8 cellular contexts compared by ENCODE assay signal in genomic region chr6:28867078-28867414, GRCh38. TPM values are rescaled to one million over a fixed set of nuclear protein-coding genes. Genes with fewer than 3 reads are reported as not detected.
DNase-seq lines count a peak whose midpoint lies in the region; ATAC-seq, FAIRE-seq and TF ChIP-seq lines count a peak whose summit lies in the region.

No MANE protein-coding gene starts in this region.

- H3K36me3 ChIP-seq in KOPT-K1 (ENCODE audit: insufficient read depth, low read length) = no peaks in the 10 kb centered on the region
- no peaks in the 10 kb centered on the region for H3K36me3 ChIP-seq in iPS-15b (ENCODE audit: control insufficient read depth, insufficient read depth, low read length)

- H3K4me1 ChIP-seq in iPS-15b (ENCODE audit: control insufficient read depth, insufficient read depth, low read length) = no peaks in the 10 kb centered on the region

- peaks cover 7% of the 10 kb centered on the region for H3K27me3 ChIP-seq in iPS-15b (ENCODE audit: control insufficient read depth, insufficient read depth, low read length)

- peak overlapping the region; percentile 58 for H3K4me3 ChIP-seq in iPS-15b (ENCODE audit: low read depth, low read length)

- peak overlapping the region; percentile 78 for H3K4me3 Mint-ChIP-seq in activated T-cell treated with anti-CD3 and anti-CD28 coated beads, Interleukin-2, amount 50 U/mL, for 24 hours

- peak in 1 of 2 donors; percentile 49 for ATAC-seq in activated naive CD4-positive, alpha-beta T cell treated with anti-CD3 and anti-CD28 coated beads, Interleukin-2, amount 50 U/mL, for 72 hours
- ATAC-seq in HG03442 (IDR thresholded peaks at IDR 0.05; ENCODE audit: unreplicated experiment) = no peak

- H3K27me3 Mint-ChIP-seq in activated T-cell treated with anti-CD3 and anti-CD28 coated beads, Interleukin-2, amount 50 U/mL, for 24 hours = peaks cover 2% of the 10 kb centered on the region

- peak overlapping the region; percentile 90 for H3K27ac Mint-ChIP-seq in activated T-cell treated with anti-CD3 and anti-CD28 coated beads, Interleukin-2, amount 50 U/mL, for 24 hours
- H3K27ac Mint-ChIP-seq in activated naive CD4-positive, alpha-beta T cell treated with anti-CD3 and anti-CD28 coated beads, Interleukin-2, amount 50 U/mL, for 72 hours = peak overlapping the region; percentile 50 to 81

- H3K27ac ChIP-seq in KOPT-K1 (ENCODE audit: low read depth, low read length, poor library complexity, severe bottlenecking) = peak overlapping the region; percentile 94

- peak overlapping the region; percentile 41 for H3K9ac ChIP-seq in iPS-15b (ENCODE audit: low read depth, low read length)

- no peak for DNase-seq in activated T-cell treated with anti-CD3 and anti-CD28 coated beads, Interleukin-2, amount 50 U/mL, for 24 hours
- DNase-seq in activated T-cell treated with anti-CD3 and anti-CD28 coated beads, Interleukin-2, amount 50 U/mL, for 1 hour = no peak
- no peak for DNase-seq in activated naive CD4-positive, alpha-beta T cell treated with anti-CD3 and anti-CD28 coated beads, Interleukin-2, amount 50 U/mL, for 72 hours (ENCODE audit: low spot score in 2 of 2)
- peak; percentile 13 for DNase-seq in stimulated activated CD4-positive, alpha-beta T cell treated with anti-CD3 and anti-CD28 coated beads, Interleukin-2, amount 100 ng/mL, for 4 hours (ENCODE audit: low read depth)
- DNase-seq in H54 (ENCODE audit: insufficient read length, low spot score) = no peak

- H3K36me3 Mint-ChIP-seq in activated T-cell treated with anti-CD3 and anti-CD28 coated beads, Interleukin-2, amount 50 U/mL, for 24 hours (ENCODE audit: low read depth) = peaks cover 5% of the 10 kb centered on the region
- peaks cover 16 to 19% of the 10 kb centered on the region in 2 donors for H3K36me3 Mint-ChIP-seq in activated naive CD4-positive, alpha-beta T cell treated with anti-CD3 and anti-CD28 coated beads, Interleukin-2, amount 50 U/mL, for 72 hours

- H3K9me3 Mint-ChIP-seq in activated T-cell treated with anti-CD3 and anti-CD28 coated beads, Interleukin-2, amount 50 U/mL, for 24 hours = peaks cover 8% of the 10 kb centered on the region
- H3K9me3 Mint-ChIP-seq in activated naive CD4-positive, alpha-beta T cell treated with anti-CD3 and anti-CD28 coated beads, Interleukin-2, amount 50 U/mL, for 72 hours = peaks cover 5 to 10% of the 10 kb centered on the region in 2 donors

- H3K4me1 Mint-ChIP-seq in activated T-cell treated with anti-CD3 and anti-CD28 coated beads, Interleukin-2, amount 50 U/mL, for 24 hours (ENCODE audit: low read depth) = peaks cover 45% of the 10 kb centered on the region

- peaks cover 9% of the 10 kb centered on the region for H3K9me3 ChIP-seq in KOPT-K1 (ENCODE audit: insufficient read depth, low read length, poor library complexity, severe bottlenecking)
- no peaks in the 10 kb centered on the region for H3K9me3 ChIP-seq in iPS-15b (ENCODE audit: control insufficient read depth, insufficient read depth, low read length)

- FAIRE-seq in H54 (lab: Jason Lieb, UNC) = no peak

- no peak for TF ChIP-seq POLR2A in H54 (IDR thresholded peaks at IDR 0.05; ENCODE audit: low read depth, low read length)

RNA-seq across cellular contexts. Expression of gene TRIM27, which starts 56.7 kb away (rescaled TPM):
- 10 to 100 TPM; 34.3 to 45.4 TPM for total RNA-seq in activated naive CD4-positive, alpha-beta T cell treated with anti-CD3 and anti-CD28 coated beads, Interleukin-2, amount 50 U/mL, for 72 hours
